In the genomic region with DNA sequence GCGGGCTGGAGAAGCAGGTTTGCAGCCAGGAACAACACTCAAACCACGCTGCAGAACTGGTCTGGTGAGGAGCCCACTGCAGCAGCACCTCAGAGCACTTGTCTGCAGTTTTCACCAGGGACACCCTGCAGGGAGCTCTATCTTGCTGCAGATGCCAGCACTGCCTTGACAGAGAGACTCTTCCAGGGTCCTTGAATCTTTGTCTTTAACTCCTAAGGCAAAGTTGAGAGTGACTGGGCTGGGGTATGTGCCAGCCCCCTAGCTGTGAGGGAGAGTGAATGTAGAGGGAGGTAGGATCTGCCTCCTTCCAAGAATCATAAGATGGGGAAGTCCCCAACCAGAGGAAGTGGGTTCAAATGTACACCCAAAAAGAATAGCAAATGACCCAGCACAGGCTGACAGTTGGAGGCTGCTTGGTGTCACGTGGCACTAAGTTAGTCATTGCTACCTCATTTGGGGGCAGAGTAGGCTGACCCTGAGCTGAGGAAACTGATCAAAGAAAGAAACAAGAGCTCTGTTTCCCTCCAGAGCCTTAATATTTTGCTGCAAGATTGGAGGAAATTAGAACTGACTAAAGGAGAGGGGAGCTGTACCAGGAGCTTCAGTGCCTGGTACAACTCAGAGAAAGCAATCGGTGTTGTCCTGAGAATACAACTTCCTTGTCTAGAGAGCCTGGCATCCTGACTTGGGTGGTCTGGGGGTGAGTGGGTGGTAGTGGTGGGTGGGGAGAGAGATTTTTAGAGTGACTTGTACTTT, we compare ENCODE assay signal across 1 cellular context.
TF ChIP-seq lines count a peak whose summit lies in the region.

No MANE protein-coding gene starts in this region.

TF ChIP-seq in GM12878, 131 proteins besides CTCF, POLR2A, EP300 and RAD21 (continued from another document and continues in another):
- no peak for TF ChIP-seq NFYA (IDR thresholded peaks at IDR 0.05; ENCODE audit: borderline replicate concordance, low read depth, low read length)
- TF ChIP-seq MYC (IDR thresholded peaks at IDR 0.05; ENCODE audit: insufficient read depth, insufficient read length, insufficient replicate concordance, low read length, severe bottlenecking): no peak
- TF ChIP-seq, protein P1, sequence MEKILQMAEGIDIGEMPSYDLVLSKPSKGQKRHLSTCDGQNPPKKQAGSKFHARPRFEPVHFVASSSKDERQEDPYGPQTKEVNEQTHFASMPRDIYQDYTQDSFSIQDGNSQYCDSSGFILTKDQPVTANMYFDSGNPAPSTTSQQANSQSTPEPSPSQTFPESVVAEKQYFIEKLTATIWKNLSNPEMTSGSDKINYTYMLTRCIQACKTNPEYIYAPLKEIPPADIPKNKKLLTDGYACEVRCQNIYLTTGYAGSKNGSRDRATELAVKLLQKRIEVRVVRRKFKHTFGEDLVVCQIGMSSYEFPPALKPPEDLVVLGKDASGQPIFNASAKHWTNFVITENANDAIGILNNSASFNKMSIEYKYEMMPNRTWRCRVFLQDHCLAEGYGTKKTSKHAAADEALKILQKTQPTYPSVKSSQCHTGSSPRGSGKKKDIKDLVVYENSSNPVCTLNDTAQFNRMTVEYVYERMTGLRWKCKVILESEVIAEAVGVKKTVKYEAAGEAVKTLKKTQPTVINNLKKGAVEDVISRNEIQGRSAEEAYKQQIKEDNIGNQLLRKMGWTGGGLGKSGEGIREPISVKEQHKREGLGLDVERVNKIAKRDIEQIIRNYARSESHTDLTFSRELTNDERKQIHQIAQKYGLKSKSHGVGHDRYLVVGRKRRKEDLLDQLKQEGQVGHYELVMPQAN (conservative IDR thresholded peaks at IDR 0.05): no peak
- TF ChIP-seq ATF7 (IDR thresholded peaks at IDR 0.05; ENCODE audit: low read depth): peak; percentile 82
- no peak for TF ChIP-seq KAT2A (conservative IDR thresholded peaks at IDR 0.05; ENCODE audit: control insufficient read depth, low read depth, low read length)
- no peak for TF ChIP-seq GABPA (IDR thresholded peaks at IDR 0.05; ENCODE audit: low read depth)
- TF ChIP-seq, protein P2, sequence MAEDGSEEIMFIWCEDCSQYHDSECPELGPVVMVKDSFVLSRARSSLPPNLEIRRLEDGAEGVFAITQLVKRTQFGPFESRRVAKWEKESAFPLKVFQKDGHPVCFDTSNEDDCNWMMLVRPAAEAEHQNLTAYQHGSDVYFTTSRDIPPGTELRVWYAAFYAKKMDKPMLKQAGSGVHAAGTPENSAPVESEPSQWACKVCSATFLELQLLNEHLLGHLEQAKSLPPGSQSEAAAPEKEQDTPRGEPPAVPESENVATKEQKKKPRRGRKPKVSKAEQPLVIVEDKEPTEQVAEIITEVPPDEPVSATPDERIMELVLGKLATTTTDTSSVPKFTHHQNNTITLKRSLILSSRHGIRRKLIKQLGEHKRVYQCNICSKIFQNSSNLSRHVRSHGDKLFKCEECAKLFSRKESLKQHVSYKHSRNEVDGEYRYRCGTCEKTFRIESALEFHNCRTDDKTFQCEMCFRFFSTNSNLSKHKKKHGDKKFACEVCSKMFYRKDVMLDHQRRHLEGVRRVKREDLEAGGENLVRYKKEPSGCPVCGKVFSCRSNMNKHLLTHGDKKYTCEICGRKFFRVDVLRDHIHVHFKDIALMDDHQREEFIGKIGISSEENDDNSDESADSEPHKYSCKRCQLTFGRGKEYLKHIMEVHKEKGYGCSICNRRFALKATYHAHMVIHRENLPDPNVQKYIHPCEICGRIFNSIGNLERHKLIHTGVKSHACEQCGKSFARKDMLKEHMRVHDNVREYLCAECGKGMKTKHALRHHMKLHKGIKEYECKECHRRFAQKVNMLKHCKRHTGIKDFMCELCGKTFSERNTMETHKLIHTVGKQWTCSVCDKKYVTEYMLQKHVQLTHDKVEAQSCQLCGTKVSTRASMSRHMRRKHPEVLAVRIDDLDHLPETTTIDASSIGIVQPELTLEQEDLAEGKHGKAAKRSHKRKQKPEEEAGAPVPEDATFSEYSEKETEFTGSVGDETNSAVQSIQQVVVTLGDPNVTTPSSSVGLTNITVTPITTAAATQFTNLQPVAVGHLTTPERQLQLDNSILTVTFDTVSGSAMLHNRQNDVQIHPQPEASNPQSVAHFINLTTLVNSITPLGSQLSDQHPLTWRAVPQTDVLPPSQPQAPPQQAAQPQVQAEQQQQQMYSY (CRISPR knock-in tag; IDR thresholded peaks at IDR 0.05): no peak
- no peak; the same call in 1 of the 2 replicates for TF ChIP-seq MTA2 (IDR thresholded peaks at IDR 0.05; ENCODE audit: low read depth)
- peak; percentile 60 for TF ChIP-seq CBFB (IDR thresholded peaks at IDR 0.05; ENCODE audit: low read depth)
- TF ChIP-seq ZZZ3 (IDR thresholded peaks at IDR 0.05; ENCODE audit: control insufficient read depth, insufficient read length, low read depth): no peak
- TF ChIP-seq NFIC (IDR thresholded peaks at IDR 0.05; ENCODE audit: low read depth, low read length): peak; percentile 23; the same call in 1 of the 2 replicates
- TF ChIP-seq MTA3 (IDR thresholded peaks at IDR 0.05; ENCODE audit: borderline replicate concordance, low read length): no peak
- no peak for TF ChIP-seq GATAD2B (conservative IDR thresholded peaks at IDR 0.05; ENCODE audit: low read depth)
- TF ChIP-seq, protein P3, sequence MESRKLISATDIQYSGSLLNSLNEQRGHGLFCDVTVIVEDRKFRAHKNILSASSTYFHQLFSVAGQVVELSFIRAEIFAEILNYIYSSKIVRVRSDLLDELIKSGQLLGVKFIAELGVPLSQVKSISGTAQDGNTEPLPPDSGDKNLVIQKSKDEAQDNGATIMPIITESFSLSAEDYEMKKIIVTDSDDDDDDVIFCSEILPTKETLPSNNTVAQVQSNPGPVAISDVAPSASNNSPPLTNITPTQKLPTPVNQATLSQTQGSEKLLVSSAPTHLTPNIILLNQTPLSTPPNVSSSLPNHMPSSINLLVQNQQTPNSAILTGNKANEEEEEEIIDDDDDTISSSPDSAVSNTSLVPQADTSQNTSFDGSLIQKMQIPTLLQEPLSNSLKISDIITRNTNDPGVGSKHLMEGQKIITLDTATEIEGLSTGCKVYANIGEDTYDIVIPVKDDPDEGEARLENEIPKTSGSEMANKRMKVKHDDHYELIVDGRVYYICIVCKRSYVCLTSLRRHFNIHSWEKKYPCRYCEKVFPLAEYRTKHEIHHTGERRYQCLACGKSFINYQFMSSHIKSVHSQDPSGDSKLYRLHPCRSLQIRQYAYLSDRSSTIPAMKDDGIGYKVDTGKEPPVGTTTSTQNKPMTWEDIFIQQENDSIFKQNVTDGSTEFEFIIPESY (IDR thresholded peaks at IDR 0.05): no peak
- TF ChIP-seq, protein P4, sequence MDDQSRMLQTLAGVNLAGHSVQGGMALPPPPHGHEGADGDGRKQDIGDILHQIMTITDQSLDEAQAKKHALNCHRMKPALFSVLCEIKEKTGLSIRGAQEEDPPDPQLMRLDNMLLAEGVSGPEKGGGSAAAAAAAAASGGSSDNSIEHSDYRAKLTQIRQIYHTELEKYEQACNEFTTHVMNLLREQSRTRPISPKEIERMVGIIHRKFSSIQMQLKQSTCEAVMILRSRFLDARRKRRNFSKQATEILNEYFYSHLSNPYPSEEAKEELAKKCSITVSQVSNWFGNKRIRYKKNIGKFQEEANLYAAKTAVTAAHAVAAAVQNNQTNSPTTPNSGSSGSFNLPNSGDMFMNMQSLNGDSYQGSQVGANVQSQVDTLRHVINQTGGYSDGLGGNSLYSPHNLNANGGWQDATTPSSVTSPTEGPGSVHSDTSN (IDR thresholded peaks at IDR 0.05; ENCODE audit: insufficient replicate concordance, low read depth, low read length): no peak
- TF ChIP-seq EGR1 (IDR thresholded peaks at IDR 0.05; ENCODE audit: borderline replicate concordance in 1 of 2, low read depth in 2 of 2, low read length in 2 of 2): 0 out of 3 replicates have a peak, but pooled peaks of 1 of the 2 experiments have one; percentile 53
- TF ChIP-seq, protein P5, sequence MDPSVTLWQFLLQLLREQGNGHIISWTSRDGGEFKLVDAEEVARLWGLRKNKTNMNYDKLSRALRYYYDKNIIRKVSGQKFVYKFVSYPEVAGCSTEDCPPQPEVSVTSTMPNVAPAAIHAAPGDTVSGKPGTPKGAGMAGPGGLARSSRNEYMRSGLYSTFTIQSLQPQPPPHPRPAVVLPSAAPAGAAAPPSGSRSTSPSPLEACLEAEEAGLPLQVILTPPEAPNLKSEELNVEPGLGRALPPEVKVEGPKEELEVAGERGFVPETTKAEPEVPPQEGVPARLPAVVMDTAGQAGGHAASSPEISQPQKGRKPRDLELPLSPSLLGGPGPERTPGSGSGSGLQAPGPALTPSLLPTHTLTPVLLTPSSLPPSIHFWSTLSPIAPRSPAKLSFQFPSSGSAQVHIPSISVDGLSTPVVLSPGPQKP (IDR thresholded peaks at IDR 0.05; ENCODE audit: low read depth, low read length): no peak
- TF ChIP-seq, protein P6, sequence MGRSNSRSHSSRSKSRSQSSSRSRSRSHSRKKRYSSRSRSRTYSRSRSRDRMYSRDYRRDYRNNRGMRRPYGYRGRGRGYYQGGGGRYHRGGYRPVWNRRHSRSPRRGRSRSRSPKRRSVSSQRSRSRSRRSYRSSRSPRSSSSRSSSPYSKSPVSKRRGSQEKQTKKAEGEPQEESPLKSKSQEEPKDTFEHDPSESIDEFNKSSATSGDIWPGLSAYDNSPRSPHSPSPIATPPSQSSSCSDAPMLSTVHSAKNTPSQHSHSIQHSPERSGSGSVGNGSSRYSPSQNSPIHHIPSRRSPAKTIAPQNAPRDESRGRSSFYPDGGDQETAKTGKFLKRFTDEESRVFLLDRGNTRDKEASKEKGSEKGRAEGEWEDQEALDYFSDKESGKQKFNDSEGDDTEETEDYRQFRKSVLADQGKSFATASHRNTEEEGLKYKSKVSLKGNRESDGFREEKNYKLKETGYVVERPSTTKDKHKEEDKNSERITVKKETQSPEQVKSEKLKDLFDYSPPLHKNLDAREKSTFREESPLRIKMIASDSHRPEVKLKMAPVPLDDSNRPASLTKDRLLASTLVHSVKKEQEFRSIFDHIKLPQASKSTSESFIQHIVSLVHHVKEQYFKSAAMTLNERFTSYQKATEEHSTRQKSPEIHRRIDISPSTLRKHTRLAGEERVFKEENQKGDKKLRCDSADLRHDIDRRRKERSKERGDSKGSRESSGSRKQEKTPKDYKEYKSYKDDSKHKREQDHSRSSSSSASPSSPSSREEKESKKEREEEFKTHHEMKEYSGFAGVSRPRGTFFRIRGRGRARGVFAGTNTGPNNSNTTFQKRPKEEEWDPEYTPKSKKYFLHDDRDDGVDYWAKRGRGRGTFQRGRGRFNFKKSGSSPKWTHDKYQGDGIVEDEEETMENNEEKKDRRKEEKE (IDR thresholded peaks at IDR 0.05): no peak
- TF ChIP-seq CBX3 (IDR thresholded peaks at IDR 0.05; ENCODE audit: borderline replicate concordance, low read depth): no peak
- TF ChIP-seq ASH2L (IDR thresholded peaks at IDR 0.05; ENCODE audit: borderline replicate concordance, low read depth): no peak
- TF ChIP-seq, protein P7, sequence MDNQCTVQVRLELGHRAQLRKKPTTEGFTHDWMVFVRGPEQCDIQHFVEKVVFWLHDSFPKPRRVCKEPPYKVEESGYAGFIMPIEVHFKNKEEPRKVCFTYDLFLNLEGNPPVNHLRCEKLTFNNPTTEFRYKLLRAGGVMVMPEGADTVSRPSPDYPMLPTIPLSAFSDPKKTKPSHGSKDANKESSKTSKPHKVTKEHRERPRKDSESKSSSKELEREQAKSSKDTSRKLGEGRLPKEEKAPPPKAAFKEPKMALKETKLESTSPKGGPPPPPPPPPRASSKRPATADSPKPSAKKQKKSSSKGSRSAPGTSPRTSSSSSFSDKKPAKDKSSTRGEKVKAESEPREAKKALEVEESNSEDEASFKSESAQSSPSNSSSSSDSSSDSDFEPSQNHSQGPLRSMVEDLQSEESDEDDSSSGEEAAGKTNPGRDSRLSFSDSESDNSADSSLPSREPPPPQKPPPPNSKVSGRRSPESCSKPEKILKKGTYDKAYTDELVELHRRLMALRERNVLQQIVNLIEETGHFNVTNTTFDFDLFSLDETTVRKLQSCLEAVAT (IDR thresholded peaks at IDR 0.05): peak; percentile 67
- TF ChIP-seq ZNF207 (IDR thresholded peaks at IDR 0.05; ENCODE audit: borderline replicate concordance): no peak; the same call in 1 of the 2 replicates
- TF ChIP-seq SUZ12 (IDR thresholded peaks at IDR 0.05; ENCODE audit: unreplicated experiment): no peak
- TF ChIP-seq TBL1XR1 (IDR thresholded peaks at IDR 0.05; ENCODE audit: low read depth, low read length): no peak
- no peak; the same call in 1 of the 2 replicates for TF ChIP-seq BMI1 (IDR thresholded peaks at IDR 0.05; ENCODE audit: borderline replicate concordance)
- TF ChIP-seq, protein P8, sequence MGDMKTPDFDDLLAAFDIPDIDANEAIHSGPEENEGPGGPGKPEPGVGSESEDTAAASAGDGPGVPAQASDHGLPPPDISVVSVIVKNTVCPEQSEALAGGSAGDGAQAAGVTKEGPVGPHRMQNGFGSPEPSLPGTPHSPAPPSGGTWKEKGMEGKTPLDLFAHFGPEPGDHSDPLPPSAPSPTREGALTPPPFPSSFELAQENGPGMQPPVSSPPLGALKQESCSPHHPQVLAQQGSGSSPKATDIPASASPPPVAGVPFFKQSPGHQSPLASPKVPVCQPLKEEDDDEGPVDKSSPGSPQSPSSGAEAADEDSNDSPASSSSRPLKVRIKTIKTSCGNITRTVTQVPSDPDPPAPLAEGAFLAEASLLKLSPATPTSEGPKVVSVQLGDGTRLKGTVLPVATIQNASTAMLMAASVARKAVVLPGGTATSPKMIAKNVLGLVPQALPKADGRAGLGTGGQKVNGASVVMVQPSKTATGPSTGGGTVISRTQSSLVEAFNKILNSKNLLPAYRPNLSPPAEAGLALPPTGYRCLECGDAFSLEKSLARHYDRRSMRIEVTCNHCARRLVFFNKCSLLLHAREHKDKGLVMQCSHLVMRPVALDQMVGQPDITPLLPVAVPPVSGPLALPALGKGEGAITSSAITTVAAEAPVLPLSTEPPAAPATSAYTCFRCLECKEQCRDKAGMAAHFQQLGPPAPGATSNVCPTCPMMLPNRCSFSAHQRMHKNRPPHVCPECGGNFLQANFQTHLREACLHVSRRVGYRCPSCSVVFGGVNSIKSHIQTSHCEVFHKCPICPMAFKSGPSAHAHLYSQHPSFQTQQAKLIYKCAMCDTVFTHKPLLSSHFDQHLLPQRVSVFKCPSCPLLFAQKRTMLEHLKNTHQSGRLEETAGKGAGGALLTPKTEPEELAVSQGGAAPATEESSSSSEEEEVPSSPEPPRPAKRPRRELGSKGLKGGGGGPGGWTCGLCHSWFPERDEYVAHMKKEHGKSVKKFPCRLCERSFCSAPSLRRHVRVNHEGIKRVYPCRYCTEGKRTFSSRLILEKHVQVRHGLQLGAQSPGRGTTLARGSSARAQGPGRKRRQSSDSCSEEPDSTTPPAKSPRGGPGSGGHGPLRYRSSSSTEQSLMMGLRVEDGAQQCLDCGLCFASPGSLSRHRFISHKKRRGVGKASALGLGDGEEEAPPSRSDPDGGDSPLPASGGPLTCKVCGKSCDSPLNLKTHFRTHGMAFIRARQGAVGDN (IDR thresholded peaks at IDR 0.05): no peak; the same call in 1 of the 2 replicates
- no peak for TF ChIP-seq WRNIP1 (IDR thresholded peaks at IDR 0.05; ENCODE audit: borderline replicate concordance, low read depth, low read length)
- TF ChIP-seq, protein P9, sequence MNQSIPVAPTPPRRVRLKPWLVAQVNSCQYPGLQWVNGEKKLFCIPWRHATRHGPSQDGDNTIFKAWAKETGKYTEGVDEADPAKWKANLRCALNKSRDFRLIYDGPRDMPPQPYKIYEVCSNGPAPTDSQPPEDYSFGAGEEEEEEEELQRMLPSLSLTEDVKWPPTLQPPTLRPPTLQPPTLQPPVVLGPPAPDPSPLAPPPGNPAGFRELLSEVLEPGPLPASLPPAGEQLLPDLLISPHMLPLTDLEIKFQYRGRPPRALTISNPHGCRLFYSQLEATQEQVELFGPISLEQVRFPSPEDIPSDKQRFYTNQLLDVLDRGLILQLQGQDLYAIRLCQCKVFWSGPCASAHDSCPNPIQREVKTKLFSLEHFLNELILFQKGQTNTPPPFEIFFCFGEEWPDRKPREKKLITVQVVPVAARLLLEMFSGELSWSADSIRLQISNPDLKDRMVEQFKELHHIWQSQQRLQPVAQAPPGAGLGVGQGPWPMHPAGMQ (IDR thresholded peaks at IDR 0.05; ENCODE audit: borderline replicate concordance): no peak
- no peak for TF ChIP-seq ZNF622 (IDR thresholded peaks at IDR 0.05)
- TF ChIP-seq SRF (IDR thresholded peaks at IDR 0.05; ENCODE audit: low read depth in 2 of 2, low read length in 2 of 2): no peak
- no peak for TF ChIP-seq PML (IDR thresholded peaks at IDR 0.05; ENCODE audit: low read length)
- no peak for TF ChIP-seq KLF5 (IDR thresholded peaks at IDR 0.05; ENCODE audit: partially characterized antibody)
- no peak for TF ChIP-seq YBX1 (IDR thresholded peaks at IDR 0.05)
